Comparison of ENCODE assay signal across 1 cellular context in the genomic region with DNA sequence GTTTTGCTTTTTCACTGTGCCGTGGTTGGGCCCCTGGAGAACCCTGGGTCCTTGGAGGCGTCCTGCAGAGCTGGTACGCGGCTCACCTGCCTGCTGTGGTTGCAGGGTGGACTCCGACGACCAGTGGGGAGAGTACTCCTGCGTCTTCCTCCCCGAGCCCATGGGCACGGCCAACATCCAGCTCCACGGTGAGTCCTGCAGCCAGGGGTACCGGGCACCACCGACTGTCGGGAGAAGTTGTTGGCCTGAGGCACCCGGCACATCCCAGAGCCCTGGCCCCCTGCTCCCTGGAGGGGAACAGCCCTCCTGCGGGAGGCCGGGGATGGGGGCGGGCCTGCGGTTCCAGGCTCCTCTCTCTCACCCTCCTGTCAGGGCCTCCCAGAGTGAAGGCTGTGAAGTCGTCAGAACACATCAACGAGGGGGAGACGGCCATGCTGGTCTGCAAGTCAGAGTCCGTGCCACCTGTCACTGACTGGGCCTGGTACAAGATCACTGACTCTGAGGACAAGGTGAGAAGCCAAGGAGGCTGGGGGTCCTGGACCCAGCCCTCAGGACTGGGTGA.
A peak's percentile ranks its signal among the peaks of the same experiment; 100 is the strongest.
TF ChIP-seq lines count a peak whose summit lies in the region.

No MANE protein-coding gene starts in this region.

TF ChIP-seq in HepG2, 621 proteins besides CTCF, POLR2A, EP300 and RAD21:
- TF ChIP-seq TARDBP (CRISPR knock-in tag; IDR thresholded peaks at IDR 0.05) (no peak), ZNF335 (CRISPR knock-in tag; IDR thresholded peaks at IDR 0.05) (no peak), RBFOX2 (IDR thresholded peaks at IDR 0.05; ENCODE audit: low read depth, low read length) (peak; percentile 33; the same call in 1 of the 2 replicates), ZNF530 (CRISPR knock-in tag; IDR thresholded peaks at IDR 0.05; ENCODE audit: low read depth) (no peak), REPIN1 (CRISPR knock-in tag; IDR thresholded peaks at IDR 0.05; ENCODE audit: borderline replicate concordance, low read depth) (no peak), ZNF101 (CRISPR knock-in tag; IDR thresholded peaks at IDR 0.05; ENCODE audit: borderline replicate concordance, low read depth) (no peak), KLF9 (CRISPR knock-in tag; IDR thresholded peaks at IDR 0.05; ENCODE audit: low read depth) (no peak)
- TF ChIP-seq, protein P1, sequence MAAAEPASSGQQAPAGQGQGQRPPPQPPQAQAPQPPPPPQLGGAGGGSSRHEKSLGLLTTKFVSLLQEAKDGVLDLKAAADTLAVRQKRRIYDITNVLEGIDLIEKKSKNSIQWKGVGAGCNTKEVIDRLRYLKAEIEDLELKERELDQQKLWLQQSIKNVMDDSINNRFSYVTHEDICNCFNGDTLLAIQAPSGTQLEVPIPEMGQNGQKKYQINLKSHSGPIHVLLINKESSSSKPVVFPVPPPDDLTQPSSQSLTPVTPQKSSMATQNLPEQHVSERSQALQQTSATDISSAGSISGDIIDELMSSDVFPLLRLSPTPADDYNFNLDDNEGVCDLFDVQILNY (CRISPR knock-in tag; conservative IDR thresholded peaks at IDR 0.05) = no peak
- TF ChIP-seq, protein P2, sequence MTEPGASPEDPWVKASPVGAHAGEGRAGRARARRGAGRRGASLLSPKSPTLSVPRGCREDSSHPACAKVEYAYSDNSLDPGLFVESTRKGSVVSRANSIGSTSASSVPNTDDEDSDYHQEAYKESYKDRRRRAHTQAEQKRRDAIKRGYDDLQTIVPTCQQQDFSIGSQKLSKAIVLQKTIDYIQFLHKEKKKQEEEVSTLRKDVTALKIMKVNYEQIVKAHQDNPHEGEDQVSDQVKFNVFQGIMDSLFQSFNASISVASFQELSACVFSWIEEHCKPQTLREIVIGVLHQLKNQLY (CRISPR knock-in tag; IDR thresholded peaks at IDR 0.05) = no peak
